Comparison of ENCODE assay signal across 9 cellular contexts in genomic region chr12:108801736-108802665, GRCh38. TPM values are rescaled to one million over a fixed set of nuclear protein-coding genes. Genes with fewer than 3 reads are reported as not detected.
DNase-seq lines count a peak whose midpoint lies in the region; ATAC-seq and TF ChIP-seq lines count a peak whose summit lies in the region.
"Had no signal": no experiment of that assay in that cellular context is flagged by ENCODE, and none has a peak within 500 bp of the region (broad histone marks: within the 10 kb centered on the region; RNA-seq: fewer than 3 reads in every experiment).

No MANE protein-coding gene starts in this region.

- peaks cover 23% of the 10 kb centered on the region for H3K4me1 Mint-ChIP-seq in WTC11
- H3K4me1 Mint-ChIP-seq in CD4-positive, alpha-beta memory T cell, result peaks cover 0 to 5% (median under 1%) of the 10 kb centered on the region in 4 donors

- H3K4me3 Mint-ChIP-seq in WTC11, result peak overlapping the region; percentile 56
- no peak overlapping the region for H3K4me3 Mint-ChIP-seq in CD4-positive, alpha-beta memory T cell

- H3K9me3 ChIP-seq in CD4-positive, alpha-beta memory T cell (ENCODE audit: control insufficient read depth in 1 of 2, low read length in 2 of 2), result no peaks in the 10 kb centered on the region

- no peaks in the 10 kb centered on the region for H3K27me3 Mint-ChIP-seq in WTC11 (ENCODE audit: low read depth)
- no peaks in the 10 kb centered on the region for H3K27me3 Mint-ChIP-seq in CD4-positive, alpha-beta memory T cell

- intact Hi-C loops in left ventricle myocardium superior (cut with micrococcal nuclease), result loop anchor here (2.0 kb wide), 1 partner anchor 137 kb away; no protein-coding TSS in a partner anchor
- intact Hi-C loops in CD4-positive, alpha-beta memory T cell (cut with micrococcal nuclease), result loop anchor here (2.0 kb wide), 1 partner anchor 71 kb away; the partner anchor contains the start of gene CORO1C

- no peaks in the 10 kb centered on the region for H3K27me3 ChIP-seq in CD4-positive, alpha-beta memory T cell (ENCODE audit: insufficient read depth, low read length)

- H3K4me1 ChIP-seq in CD4-positive, alpha-beta memory T cell (ENCODE audit: insufficient read depth, low read length), result no peaks in the 10 kb centered on the region

- H3K36me3 ChIP-seq in CD4-positive, alpha-beta memory T cell (ENCODE audit: insufficient read depth, low read length), result peaks cover 46% of the 10 kb centered on the region

- TF ChIP-seq CTCF in WTC11 (IDR thresholded peaks at IDR 0.05) (no peak), retinal pigment epithelial cell (conservative IDR thresholded peaks at IDR 0.05; ENCODE audit: low read depth, low read length) (no peak)

- H3K36me3 Mint-ChIP-seq in WTC11, result peaks cover 48% of the 10 kb centered on the region
- peaks cover 35 to 59% of the 10 kb centered on the region in 2 donors for H3K36me3 Mint-ChIP-seq in CD4-positive, alpha-beta memory T cell

- peak; percentile 97 for DNase-seq in ELF-1 (ENCODE audit: low read depth, low spot score)
- peak; percentile 69 for DNase-seq in WTC11 (ENCODE audit: low spot score)
- no peak for DNase-seq in left ventricle myocardium superior
- DNase-seq in retinal pigment epithelial cell (ENCODE audit: low read depth), result peak; percentile 88
- no peak for DNase-seq in CD4-positive, alpha-beta memory T cell
- DNase-seq in NK-92 treated with Interleukin-12 subunit alpha and Interleukin-12 subunit beta, amount 100 ng/mL, for 24 hours (lab: John Stamatoyannopoulos, UW), result no peak
- no peak for DNase-seq in NCI-H128 (lab: John Stamatoyannopoulos, UW; ENCODE audit: unreplicated experiment)
- DNase-seq: MM.1S had no signal

- CTCF ChIA-PET in WTC11 (lab: Charles Lee), result interaction anchor here (0.7 to 4.3 kb wide), 30 partner anchors 13 to 721 kb away, joined by 3 to 98 read pairs (median 4); partner anchors contain the start of genes ISCU and SSH1
- CTCF ChIA-PET in CD4-positive, alpha-beta memory T cell (lab: Charles Lee; ENCODE audit: partially characterized antibody), result interaction anchor here (0.9 to 12.0 kb wide), 13 partner anchors 24 to 235 kb away, joined by 3 to 368 read pairs (median 12); partner anchors contain the start of genes ISCU and SELPLG

- H3K9me3 Mint-ChIP-seq in WTC11, result peaks cover 3% of the 10 kb centered on the region; the same call in 1 of the 2 replicates
- H3K9me3 Mint-ChIP-seq in CD4-positive, alpha-beta memory T cell, result no peaks in the 10 kb centered on the region

- POLR2A ChIA-PET in WTC11 (lab: Charles Lee), result interaction anchor here (0.6 to 1.8 kb wide), 7 partner anchors 72 to 290 kb away, joined by 3 to 8 read pairs (median 4); partner anchors contain the start of gene ISCU
- POLR2A ChIA-PET in CD4-positive, alpha-beta memory T cell (lab: Charles Lee; ENCODE audit: partially characterized antibody), result interaction anchor here (1.5 to 4.3 kb wide), 3 partner anchors 137 to 241 kb away, joined by 5 to 22 read pairs (median 17); partner anchors contain the start of gene SART3

- ATAC-seq in WTC11 (peak; percentile 95), left ventricle myocardium superior (peak; percentile 68), HG02852 (IDR thresholded peaks at IDR 0.05; ENCODE audit: unreplicated experiment) (no peak)

- no peak overlapping the region for H3K27ac ChIP-seq in CD4-positive, alpha-beta memory T cell (ENCODE audit: low read depth, low read length)

- peak overlapping the region; percentile 17 for H3K4me3 ChIP-seq in retinal pigment epithelial cell (ENCODE audit: low read length)
- H3K4me3 ChIP-seq in CD4-positive, alpha-beta memory T cell (ENCODE audit: low read length in 2 of 2), result no peak overlapping the region

- H3K27ac Mint-ChIP-seq in WTC11, result peak overlapping the region; percentile 97
- no peak overlapping the region for H3K27ac Mint-ChIP-seq in CD4-positive, alpha-beta memory T cell

TF ChIP-seq in WTC11, 78 proteins besides CTCF, POLR2A, EP300 and RAD21 (continues in another document):
- TF ChIP-seq GABPB1 (CRISPR knock-in tag; IDR thresholded peaks at IDR 0.05) (no peak), NR2C2 (CRISPR knock-in tag; IDR thresholded peaks at IDR 0.05) (no peak), USF1 (CRISPR knock-in tag; IDR thresholded peaks at IDR 0.05) (peak; percentile 64; the same call in 1 of the 2 replicates), ESRRA (CRISPR knock-in tag; IDR thresholded peaks at IDR 0.05; ENCODE audit: borderline replicate concordance) (no peak), MXD4 (CRISPR knock-in tag; IDR thresholded peaks at IDR 0.05; ENCODE audit: borderline replicate concordance) (no peak), ETV6 (CRISPR knock-in tag; IDR thresholded peaks at IDR 0.05) (peak; percentile 44; the same call in 1 of the 2 replicates), MAX (CRISPR knock-in tag; IDR thresholded peaks at IDR 0.05) (0 out of 2 replicates have a peak, but pooled peaks have one; percentile 45), ZNF317 (CRISPR knock-in tag; IDR thresholded peaks at IDR 0.05; ENCODE audit: borderline replicate concordance, low read depth) (no peak)
- TF ChIP-seq, protein P1, sequence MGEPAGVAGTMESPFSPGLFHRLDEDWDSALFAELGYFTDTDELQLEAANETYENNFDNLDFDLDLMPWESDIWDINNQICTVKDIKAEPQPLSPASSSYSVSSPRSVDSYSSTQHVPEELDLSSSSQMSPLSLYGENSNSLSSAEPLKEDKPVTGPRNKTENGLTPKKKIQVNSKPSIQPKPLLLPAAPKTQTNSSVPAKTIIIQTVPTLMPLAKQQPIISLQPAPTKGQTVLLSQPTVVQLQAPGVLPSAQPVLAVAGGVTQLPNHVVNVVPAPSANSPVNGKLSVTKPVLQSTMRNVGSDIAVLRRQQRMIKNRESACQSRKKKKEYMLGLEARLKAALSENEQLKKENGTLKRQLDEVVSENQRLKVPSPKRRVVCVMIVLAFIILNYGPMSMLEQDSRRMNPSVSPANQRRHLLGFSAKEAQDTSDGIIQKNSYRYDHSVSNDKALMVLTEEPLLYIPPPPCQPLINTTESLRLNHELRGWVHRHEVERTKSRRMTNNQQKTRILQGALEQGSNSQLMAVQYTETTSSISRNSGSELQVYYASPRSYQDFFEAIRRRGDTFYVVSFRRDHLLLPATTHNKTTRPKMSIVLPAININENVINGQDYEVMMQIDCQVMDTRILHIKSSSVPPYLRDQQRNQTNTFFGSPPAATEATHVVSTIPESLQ (CRISPR knock-in tag; IDR thresholded peaks at IDR 0.05), result no peak
- TF ChIP-seq, protein P2, sequence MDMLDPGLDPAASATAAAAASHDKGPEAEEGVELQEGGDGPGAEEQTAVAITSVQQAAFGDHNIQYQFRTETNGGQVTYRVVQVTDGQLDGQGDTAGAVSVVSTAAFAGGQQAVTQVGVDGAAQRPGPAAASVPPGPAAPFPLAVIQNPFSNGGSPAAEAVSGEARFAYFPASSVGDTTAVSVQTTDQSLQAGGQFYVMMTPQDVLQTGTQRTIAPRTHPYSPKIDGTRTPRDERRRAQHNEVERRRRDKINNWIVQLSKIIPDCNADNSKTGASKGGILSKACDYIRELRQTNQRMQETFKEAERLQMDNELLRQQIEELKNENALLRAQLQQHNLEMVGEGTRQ (CRISPR knock-in tag; IDR thresholded peaks at IDR 0.05), result peak; percentile 66
- TF ChIP-seq, protein P3, sequence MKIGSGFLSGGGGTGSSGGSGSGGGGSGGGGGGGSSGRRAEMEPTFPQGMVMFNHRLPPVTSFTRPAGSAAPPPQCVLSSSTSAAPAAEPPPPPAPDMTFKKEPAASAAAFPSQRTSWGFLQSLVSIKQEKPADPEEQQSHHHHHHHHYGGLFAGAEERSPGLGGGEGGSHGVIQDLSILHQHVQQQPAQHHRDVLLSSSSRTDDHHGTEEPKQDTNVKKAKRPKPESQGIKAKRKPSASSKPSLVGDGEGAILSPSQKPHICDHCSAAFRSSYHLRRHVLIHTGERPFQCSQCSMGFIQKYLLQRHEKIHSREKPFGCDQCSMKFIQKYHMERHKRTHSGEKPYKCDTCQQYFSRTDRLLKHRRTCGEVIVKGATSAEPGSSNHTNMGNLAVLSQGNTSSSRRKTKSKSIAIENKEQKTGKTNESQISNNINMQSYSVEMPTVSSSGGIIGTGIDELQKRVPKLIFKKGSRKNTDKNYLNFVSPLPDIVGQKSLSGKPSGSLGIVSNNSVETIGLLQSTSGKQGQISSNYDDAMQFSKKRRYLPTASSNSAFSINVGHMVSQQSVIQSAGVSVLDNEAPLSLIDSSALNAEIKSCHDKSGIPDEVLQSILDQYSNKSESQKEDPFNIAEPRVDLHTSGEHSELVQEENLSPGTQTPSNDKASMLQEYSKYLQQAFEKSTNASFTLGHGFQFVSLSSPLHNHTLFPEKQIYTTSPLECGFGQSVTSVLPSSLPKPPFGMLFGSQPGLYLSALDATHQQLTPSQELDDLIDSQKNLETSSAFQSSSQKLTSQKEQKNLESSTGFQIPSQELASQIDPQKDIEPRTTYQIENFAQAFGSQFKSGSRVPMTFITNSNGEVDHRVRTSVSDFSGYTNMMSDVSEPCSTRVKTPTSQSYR (CRISPR knock-in tag; IDR thresholded peaks at IDR 0.05), result no peak
- TF ChIP-seq, protein P4, sequence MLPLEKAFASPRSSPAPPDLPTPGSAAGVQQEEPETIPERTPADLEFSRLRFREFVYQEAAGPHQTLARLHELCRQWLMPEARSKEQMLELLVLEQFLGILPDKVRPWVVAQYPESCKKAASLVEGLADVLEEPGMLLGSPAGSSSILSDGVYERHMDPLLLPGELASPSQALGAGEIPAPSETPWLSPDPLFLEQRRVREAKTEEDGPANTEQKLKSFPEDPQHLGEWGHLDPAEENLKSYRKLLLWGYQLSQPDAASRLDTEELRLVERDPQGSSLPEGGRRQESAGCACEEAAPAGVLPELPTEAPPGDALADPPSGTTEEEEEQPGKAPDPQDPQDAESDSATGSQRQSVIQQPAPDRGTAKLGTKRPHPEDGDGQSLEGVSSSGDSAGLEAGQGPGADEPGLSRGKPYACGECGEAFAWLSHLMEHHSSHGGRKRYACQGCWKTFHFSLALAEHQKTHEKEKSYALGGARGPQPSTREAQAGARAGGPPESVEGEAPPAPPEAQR (CRISPR knock-in tag; IDR thresholded peaks at IDR 0.05), result no peak

RNA-seq across cellular contexts. Expression of gene SSH1, which starts 55.4 kb away (rescaled TPM):
- 18.7 to 23.1 TPM (median 21.3 TPM) in 3 replicates for total RNA-seq in WTC11 (2021)
- 31.2 TPM for total RNA-seq in left ventricle myocardium superior
- total RNA-seq in CD4-positive, alpha-beta memory T cell, result 10 to 100 TPM; 32.3 to 38.0 TPM
- polyA plus RNA-seq in CD4-positive, alpha-beta memory T cell, result 1 to 10 TPM; 1.4 to 9.3 TPM

Comparison
In these comparisons a context has a peak if more than half of its experiments do, and no peak if none do; other contexts are left out.
1. DNase-seq: peak in ELF-1 (single experiment), WTC11 (single experiment) and retinal pigment epithelial cell (single experiment); none in left ventricle myocardium superior (single experiment), CD4-positive, alpha-beta memory T cell (0 of 5), NK-92 treated with Interleukin-12 subunit alpha and Interleukin-12 subunit beta, amount 100 ng/mL, for 24 hours (single experiment) and NCI-H128 (single experiment).